In the genomic region with DNA sequence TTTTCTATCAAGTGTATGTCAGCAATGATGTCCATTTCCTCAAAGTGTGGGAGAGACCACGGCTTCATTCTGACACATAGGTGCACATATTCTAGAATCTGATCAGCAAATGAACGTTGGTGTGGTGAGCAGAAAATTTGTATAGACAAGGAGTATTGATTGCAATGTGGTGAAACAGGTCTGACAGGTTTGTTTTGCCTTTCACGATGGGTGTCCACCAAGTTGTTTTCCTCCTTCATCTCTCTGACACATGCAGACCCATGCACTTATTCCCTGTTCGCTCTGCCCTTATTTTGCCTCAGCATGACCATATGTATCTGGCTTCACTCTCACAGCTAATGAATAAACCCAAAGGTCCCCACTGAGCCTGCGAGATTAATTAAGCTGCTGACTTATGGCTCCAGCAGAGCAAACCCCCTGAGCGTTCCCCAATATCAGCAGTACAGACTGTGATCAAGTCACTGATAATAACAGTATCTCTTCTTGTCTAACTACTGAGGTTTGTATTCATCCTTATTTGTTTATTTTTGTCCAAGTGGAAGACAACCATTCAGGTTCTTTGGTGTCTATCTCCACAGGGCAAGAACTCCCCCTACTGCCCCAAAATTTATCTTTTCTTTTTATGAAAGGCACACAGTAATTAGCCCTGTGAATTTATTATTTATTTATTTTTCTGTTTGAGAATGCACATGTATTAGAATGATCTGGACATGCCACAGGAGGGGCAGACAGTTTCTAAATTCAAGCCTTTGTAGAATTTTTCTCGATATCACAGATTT, we compare ENCODE assay signal across 1 cellular context.
TF ChIP-seq lines count a peak whose summit lies in the region.

No MANE protein-coding gene starts in this region.

TF ChIP-seq in GM23338, 12 proteins besides CTCF, POLR2A, EP300 and RAD21 (continued from another document):
- TF ChIP-seq, protein P1, sequence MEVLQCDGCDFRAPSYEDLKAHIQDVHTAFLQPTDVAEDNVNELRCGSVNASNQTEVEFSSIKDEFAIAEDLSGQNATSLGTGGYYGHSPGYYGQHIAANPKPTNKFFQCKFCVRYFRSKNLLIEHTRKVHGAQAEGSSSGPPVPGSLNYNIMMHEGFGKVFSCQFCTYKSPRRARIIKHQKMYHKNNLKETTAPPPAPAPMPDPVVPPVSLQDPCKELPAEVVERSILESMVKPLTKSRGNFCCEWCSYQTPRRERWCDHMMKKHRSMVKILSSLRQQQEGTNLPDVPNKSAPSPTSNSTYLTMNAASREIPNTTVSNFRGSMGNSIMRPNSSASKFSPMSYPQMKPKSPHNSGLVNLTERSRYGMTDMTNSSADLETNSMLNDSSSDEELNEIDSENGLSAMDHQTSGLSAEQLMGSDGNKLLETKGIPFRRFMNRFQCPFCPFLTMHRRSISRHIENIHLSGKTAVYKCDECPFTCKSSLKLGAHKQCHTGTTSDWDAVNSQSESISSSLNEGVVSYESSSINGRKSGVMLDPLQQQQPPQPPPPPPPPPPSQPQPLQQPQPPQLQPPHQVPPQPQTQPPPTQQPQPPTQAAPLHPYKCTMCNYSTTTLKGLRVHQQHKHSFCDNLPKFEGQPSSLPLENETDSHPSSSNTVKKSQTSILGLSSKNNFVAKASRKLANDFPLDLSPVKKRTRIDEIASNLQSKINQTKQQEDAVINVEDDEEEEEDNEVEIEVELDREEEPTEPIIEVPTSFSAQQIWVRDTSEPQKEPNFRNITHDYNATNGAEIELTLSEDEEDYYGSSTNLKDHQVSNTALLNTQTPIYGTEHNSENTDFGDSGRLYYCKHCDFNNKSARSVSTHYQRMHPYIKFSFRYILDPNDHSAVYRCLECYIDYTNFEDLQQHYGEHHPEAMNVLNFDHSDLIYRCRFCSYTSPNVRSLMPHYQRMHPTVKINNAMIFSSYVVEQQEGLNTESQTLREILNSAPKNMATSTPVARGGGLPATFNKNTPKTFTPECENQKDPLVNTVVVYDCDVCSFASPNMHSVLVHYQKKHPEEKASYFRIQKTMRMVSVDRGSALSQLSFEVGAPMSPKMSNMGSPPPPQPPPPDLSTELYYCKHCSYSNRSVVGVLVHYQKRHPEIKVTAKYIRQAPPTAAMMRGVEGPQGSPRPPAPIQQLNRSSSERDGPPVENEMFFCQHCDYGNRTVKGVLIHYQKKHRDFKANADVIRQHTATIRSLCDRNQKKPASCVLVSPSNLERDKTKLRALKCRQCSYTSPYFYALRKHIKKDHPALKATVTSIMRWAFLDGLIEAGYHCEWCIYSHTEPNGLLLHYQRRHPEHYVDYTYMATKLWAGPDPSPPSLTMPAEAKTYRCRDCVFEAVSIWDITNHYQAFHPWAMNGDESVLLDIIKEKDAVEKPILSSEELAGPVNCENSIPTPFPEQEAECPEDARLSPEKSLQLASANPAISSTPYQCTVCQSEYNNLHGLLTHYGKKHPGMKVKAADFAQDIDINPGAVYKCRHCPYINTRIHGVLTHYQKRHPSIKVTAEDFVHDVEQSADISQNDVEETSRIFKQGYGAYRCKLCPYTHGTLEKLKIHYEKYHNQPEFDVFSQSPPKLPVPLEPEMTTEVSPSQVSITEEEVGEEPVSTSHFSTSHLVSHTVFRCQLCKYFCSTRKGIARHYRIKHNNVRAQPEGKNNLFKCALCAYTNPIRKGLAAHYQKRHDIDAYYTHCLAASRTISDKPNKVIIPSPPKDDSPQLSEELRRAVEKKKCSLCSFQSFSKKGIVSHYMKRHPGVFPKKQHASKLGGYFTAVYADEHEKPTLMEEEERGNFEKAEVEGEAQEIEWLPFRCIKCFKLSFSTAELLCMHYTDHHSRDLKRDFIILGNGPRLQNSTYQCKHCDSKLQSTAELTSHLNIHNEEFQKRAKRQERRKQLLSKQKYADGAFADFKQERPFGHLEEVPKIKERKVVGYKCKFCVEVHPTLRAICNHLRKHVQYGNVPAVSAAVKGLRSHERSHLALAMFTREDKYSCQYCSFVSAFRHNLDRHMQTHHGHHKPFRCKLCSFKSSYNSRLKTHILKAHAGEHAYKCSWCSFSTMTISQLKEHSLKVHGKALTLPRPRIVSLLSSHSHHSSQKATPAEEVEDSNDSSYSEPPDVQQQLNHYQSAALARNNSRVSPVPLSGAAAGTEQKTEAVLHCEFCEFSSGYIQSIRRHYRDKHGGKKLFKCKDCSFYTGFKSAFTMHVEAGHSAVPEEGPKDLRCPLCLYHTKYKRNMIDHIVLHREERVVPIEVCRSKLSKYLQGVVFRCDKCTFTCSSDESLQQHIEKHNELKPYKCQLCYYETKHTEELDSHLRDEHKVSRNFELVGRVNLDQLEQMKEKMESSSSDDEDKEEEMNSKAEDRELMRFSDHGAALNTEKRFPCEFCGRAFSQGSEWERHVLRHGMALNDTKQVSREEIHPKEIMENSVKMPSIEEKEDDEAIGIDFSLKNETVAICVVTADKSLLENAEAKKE (CRISPR knock-in tag; IDR thresholded peaks at IDR 0.05) = no peak
- TF ChIP-seq NANOG (IDR thresholded peaks at IDR 0.05; ENCODE audit: borderline replicate concordance) (no peak), ZNF114 (CRISPR knock-in tag; IDR thresholded peaks at IDR 0.05) (no peak), POLR2AphosphoS5 (IDR thresholded peaks at IDR 0.05; ENCODE audit: low read depth) (no peak)
- TF ChIP-seq, protein P2, sequence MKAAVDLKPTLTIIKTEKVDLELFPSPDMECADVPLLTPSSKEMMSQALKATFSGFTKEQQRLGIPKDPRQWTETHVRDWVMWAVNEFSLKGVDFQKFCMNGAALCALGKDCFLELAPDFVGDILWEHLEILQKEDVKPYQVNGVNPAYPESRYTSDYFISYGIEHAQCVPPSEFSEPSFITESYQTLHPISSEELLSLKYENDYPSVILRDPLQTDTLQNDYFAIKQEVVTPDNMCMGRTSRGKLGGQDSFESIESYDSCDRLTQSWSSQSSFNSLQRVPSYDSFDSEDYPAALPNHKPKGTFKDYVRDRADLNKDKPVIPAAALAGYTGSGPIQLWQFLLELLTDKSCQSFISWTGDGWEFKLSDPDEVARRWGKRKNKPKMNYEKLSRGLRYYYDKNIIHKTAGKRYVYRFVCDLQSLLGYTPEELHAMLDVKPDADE (IDR thresholded peaks at IDR 0.05) = no peak
- TF ChIP-seq, protein P3, sequence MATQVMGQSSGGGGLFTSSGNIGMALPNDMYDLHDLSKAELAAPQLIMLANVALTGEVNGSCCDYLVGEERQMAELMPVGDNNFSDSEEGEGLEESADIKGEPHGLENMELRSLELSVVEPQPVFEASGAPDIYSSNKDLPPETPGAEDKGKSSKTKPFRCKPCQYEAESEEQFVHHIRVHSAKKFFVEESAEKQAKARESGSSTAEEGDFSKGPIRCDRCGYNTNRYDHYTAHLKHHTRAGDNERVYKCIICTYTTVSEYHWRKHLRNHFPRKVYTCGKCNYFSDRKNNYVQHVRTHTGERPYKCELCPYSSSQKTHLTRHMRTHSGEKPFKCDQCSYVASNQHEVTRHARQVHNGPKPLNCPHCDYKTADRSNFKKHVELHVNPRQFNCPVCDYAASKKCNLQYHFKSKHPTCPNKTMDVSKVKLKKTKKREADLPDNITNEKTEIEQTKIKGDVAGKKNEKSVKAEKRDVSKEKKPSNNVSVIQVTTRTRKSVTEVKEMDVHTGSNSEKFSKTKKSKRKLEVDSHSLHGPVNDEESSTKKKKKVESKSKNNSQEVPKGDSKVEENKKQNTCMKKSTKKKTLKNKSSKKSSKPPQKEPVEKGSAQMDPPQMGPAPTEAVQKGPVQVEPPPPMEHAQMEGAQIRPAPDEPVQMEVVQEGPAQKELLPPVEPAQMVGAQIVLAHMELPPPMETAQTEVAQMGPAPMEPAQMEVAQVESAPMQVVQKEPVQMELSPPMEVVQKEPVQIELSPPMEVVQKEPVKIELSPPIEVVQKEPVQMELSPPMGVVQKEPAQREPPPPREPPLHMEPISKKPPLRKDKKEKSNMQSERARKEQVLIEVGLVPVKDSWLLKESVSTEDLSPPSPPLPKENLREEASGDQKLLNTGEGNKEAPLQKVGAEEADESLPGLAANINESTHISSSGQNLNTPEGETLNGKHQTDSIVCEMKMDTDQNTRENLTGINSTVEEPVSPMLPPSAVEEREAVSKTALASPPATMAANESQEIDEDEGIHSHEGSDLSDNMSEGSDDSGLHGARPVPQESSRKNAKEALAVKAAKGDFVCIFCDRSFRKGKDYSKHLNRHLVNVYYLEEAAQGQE (IDR thresholded peaks at IDR 0.05; ENCODE audit: unreplicated experiment) = no peak
TF ChIP-seq in GM23338: peak in this region for 0.
